ENCODE assay signal across 21 cellular contexts in genomic region chr15:80904941-80905532, GRCh38.
DNase-seq lines count a peak whose midpoint lies in the region; ATAC-seq and TF ChIP-seq lines count a peak whose summit lies in the region.
"Had no signal": no experiment of that assay in that cellular context is flagged by ENCODE, and none has a peak within 500 bp of the region (broad histone marks: within the 10 kb centered on the region; RNA-seq: fewer than 3 reads in every experiment).

No MANE protein-coding gene starts in this region.

- in situ Hi-C loops in gastrocnemius medialis (cut with MboI; ENCODE audit: low sequenced_read_pairs in 4 of 4): no loop called here

- H3K27me3 ChIP-seq in gastrocnemius medialis (no peaks in the 10 kb centered on the region), thyroid gland (no peaks in the 10 kb centered on the region)
- H3K27me3 ChIP-seq: body of pancreas, upper lobe of left lung had no signal

- 74 to 83% methylated on average over 7 of the region's 7 CpGs for WGBS in thyroid gland, 2 donors

- POLR2A ChIA-PET in WTC11 (lab: Charles Lee): no interaction called here

- no peaks in the 10 kb centered on the region for H3K27me3 Mint-ChIP-seq in WTC11 (ENCODE audit: low read depth)
- H3K27me3 Mint-ChIP-seq: activated CD4-positive, alpha-beta T cell treated with anti-CD3 and anti-CD28 coated beads for 36 hours; activated naive CD8-positive, alpha-beta T cell treated with anti-CD3 and anti-CD28 coated beads for 36 hours; B cell; dendritic cell treated with granulocyte-macrophage colony-stimulating factor and Interleukin-4, amounts not matched to agents 40 ng/mL and 50 ng/mL, for 4 days; stimulated activated naive CD8-positive, alpha-beta T cell treated with anti-CD3 and anti-CD28 coated beads, Interleukin-15, amount 100 ng/mL, for 72 hours had no signal

- H3K4me3 ChIP-seq in gastrocnemius medialis (no peak overlapping the region), thyroid gland (replicated peaks in 1 of 3) (no peak overlapping the region)
- H3K4me3 ChIP-seq: body of pancreas, mucosa of descending colon, upper lobe of left lung had no signal

- DNase-seq in NCI-H146 (lab: John Stamatoyannopoulos, UW) (peak; percentile 1), NCI-H146 treated with DMSO at 0.1 percent for 48 hours (lab: John Stamatoyannopoulos, UW; ENCODE audit: unreplicated experiment) (no peak), WTC11 (ENCODE audit: low spot score) (no peak), iris pigment epithelial cell (ENCODE audit: low read depth) (peak; percentile 34), gastrocnemius medialis (peak in 1 of 2 donors; percentile 37), thyroid gland (no peak), NCI-H748 treated with DMSO at 0.1 percent for 48 hours (lab: John Stamatoyannopoulos, UW) (no peak)
- DNase-seq: 8988T; activated CD4-positive, alpha-beta T cell treated with anti-CD3 and anti-CD28 coated beads for 36 hours; activated naive CD8-positive, alpha-beta T cell treated with anti-CD3 and anti-CD28 coated beads for 36 hours; body of pancreas; COR-L47; mucosa of descending colon; NCI-H1436; NCI-H226; stimulated activated CD4-positive, alpha-beta T cell treated with anti-CD3 and anti-CD28 coated beads, Interleukin-2, amount 100 ng/mL, for 48 hours; stimulated activated naive CD8-positive, alpha-beta T cell treated with anti-CD3 and anti-CD28 coated beads, Interleukin-15, amount 100 ng/mL, for 72 hours; upper lobe of left lung had no signal

- TF ChIP-seq CTCF in WTC11 (IDR thresholded peaks at IDR 0.05) (no peak), gastrocnemius medialis (IDR thresholded peaks at IDR 0.05 in 4 of 5, conservative IDR thresholded peaks at IDR 0.05 in 1 of 5) (no peak), thyroid gland (IDR thresholded peaks at IDR 0.05) (no peak)

- CTCF ChIA-PET in WTC11 (lab: Charles Lee): interaction anchor here (0.8 kb wide), 1 partner anchor 126 kb away, joined by 3 read pairs; the partner anchor contains the start of gene CEMIP

- H3K36me3 ChIP-seq in gastrocnemius medialis (peaks cover 0 to 9% of the 10 kb centered on the region in 2 donors), thyroid gland (peaks cover 5 to 11% of the 10 kb centered on the region in 2 donors)

- no peak overlapping the region for H3K27ac Mint-ChIP-seq in WTC11
- H3K27ac Mint-ChIP-seq: activated CD4-positive, alpha-beta T cell treated with anti-CD3 and anti-CD28 coated beads for 36 hours; activated naive CD8-positive, alpha-beta T cell treated with anti-CD3 and anti-CD28 coated beads for 36 hours; B cell; dendritic cell treated with granulocyte-macrophage colony-stimulating factor and Interleukin-4, amounts not matched to agents 40 ng/mL and 50 ng/mL, for 4 days; stimulated activated naive CD8-positive, alpha-beta T cell treated with anti-CD3 and anti-CD28 coated beads, Interleukin-15, amount 100 ng/mL, for 72 hours had no signal

- H3K4me1 Mint-ChIP-seq in WTC11: peaks cover 24% of the 10 kb centered on the region
- H3K4me1 Mint-ChIP-seq: activated CD4-positive, alpha-beta T cell treated with anti-CD3 and anti-CD28 coated beads for 36 hours; activated naive CD8-positive, alpha-beta T cell treated with anti-CD3 and anti-CD28 coated beads for 36 hours; B cell; stimulated activated naive CD8-positive, alpha-beta T cell treated with anti-CD3 and anti-CD28 coated beads, Interleukin-15, amount 100 ng/mL, for 72 hours had no signal

- peaks cover 13% of the 10 kb centered on the region; the same call in 1 of the 2 replicates for H3K36me3 Mint-ChIP-seq in WTC11

- H3K27ac ChIP-seq in gastrocnemius medialis (peak overlapping the region in 3 of 4 donors; percentile 0 to 12 (median 4)), thyroid gland (no peak overlapping the region)
- H3K27ac ChIP-seq: body of pancreas, upper lobe of left lung had no signal

- peaks cover 0 to 21% of the 10 kb centered on the region in 2 donors for H3K4me1 ChIP-seq in gastrocnemius medialis
- H3K4me1 ChIP-seq in thyroid gland: no peaks in the 10 kb centered on the region
- H3K4me1 ChIP-seq: body of pancreas, upper lobe of left lung had no signal

- no peaks in the 10 kb centered on the region for H3K9me3 Mint-ChIP-seq in WTC11
- H3K9me3 Mint-ChIP-seq: dendritic cell treated with granulocyte-macrophage colony-stimulating factor and Interleukin-4, amounts not matched to agents 40 ng/mL and 50 ng/mL, for 4 days; stimulated activated naive CD8-positive, alpha-beta T cell treated with anti-CD3 and anti-CD28 coated beads, Interleukin-15, amount 100 ng/mL, for 72 hours had no signal

- H3K4me3 Mint-ChIP-seq in WTC11: no peak overlapping the region
- H3K4me3 Mint-ChIP-seq: activated CD4-positive, alpha-beta T cell treated with anti-CD3 and anti-CD28 coated beads for 36 hours; activated naive CD8-positive, alpha-beta T cell treated with anti-CD3 and anti-CD28 coated beads for 36 hours; B cell; dendritic cell treated with granulocyte-macrophage colony-stimulating factor and Interleukin-4, amounts not matched to agents 40 ng/mL and 50 ng/mL, for 4 days; stimulated activated naive CD8-positive, alpha-beta T cell treated with anti-CD3 and anti-CD28 coated beads, Interleukin-15, amount 100 ng/mL, for 72 hours had no signal

- ATAC-seq in WTC11 (peak; percentile 68), gastrocnemius medialis (peak; percentile 76 to 77), GM18502 (IDR thresholded peaks at IDR 0.05; ENCODE audit: poor library complexity, unreplicated experiment) (no peak)
- ATAC-seq: activated CD4-positive, alpha-beta T cell treated with anti-CD3 and anti-CD28 coated beads for 36 hours; body of pancreas; mucosa of descending colon; stimulated activated naive CD8-positive, alpha-beta T cell treated with anti-CD3 and anti-CD28 coated beads, Interleukin-15, amount 100 ng/mL, for 72 hours had no signal

- H3K9me3 ChIP-seq in gastrocnemius medialis: no peaks in the 10 kb centered on the region
- no peaks in the 10 kb centered on the region for H3K9me3 ChIP-seq in thyroid gland
- H3K9me3 ChIP-seq: mucosa of descending colon, upper lobe of left lung had no signal

- intact Hi-C loops in gastrocnemius medialis (cut with DNase I; ENCODE audit: low total_unique reads) (no loop called here), thyroid gland (cut with DNase I) (no loop called here)

- no peak for TF ChIP-seq POLR2A in gastrocnemius medialis (IDR thresholded peaks at IDR 0.05)
- TF ChIP-seq POLR2A in thyroid gland (IDR thresholded peaks at IDR 0.05): no peak

TF ChIP-seq in WTC11, 78 proteins besides CTCF, POLR2A, EP300 and RAD21:
- no peak for TF ChIP-seq ERG (CRISPR knock-in tag; IDR thresholded peaks at IDR 0.05)
- TF ChIP-seq ZNF121 (CRISPR knock-in tag; IDR thresholded peaks at IDR 0.05): no peak
- no peak for TF ChIP-seq HMGA2 (CRISPR knock-in tag; IDR thresholded peaks at IDR 0.05)

Comparison
In these comparisons a context has a peak if more than half of its experiments do, and no peak if none do; other contexts are left out.
1. DNase-seq: peak in NCI-H146 (single experiment) and iris pigment epithelial cell (single experiment); none in NCI-H146 treated with DMSO at 0.1 percent for 48 hours (single experiment), WTC11 (single experiment), thyroid gland (0 of 2) and NCI-H748 treated with DMSO at 0.1 percent for 48 hours (single experiment).
2. H3K27ac ChIP-seq: peak in gastrocnemius medialis (3 of 4); none in thyroid gland (0 of 3).